In the genomic region with DNA sequence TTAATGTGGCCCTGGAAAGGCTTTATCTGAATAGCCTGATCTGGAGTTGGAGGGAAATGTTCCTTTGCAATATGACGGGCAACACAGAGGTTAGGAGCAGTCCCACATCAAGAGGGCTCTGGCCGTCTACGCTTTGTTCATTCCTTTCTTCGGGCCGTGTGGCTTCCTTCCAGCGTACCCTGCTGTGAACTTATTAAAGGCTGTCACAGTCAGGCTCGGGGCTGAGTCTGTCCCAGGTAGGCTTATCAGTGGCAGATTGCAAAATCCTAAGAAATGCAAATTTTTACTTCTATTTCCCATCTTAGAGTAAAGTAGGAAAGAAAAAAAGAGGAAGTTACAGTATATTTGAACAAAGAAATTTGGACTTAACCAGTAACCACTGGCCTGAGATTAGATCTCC, we compare ENCODE assay signal across 17 cellular contexts.
"Had no signal": no experiment of that assay in that cellular context is flagged by ENCODE, and none has a peak within 500 bp of the region (broad histone marks: within the 10 kb centered on the region; RNA-seq: fewer than 3 reads in every experiment).

No MANE protein-coding gene starts in this region.

- H3K27me3 Mint-ChIP-seq: dendritic cell treated with granulocyte-macrophage colony-stimulating factor and Interleukin-4, amounts not matched to agents 40 ng/mL and 50 ng/mL, for 4 days had no signal

- H3K9me3 ChIP-seq: breast epithelium, lower lobe of right lung, spleen, stomach, thoracic aorta, uterus had no signal

- ATAC-seq: activated T-helper 17 cell treated with anti-CD3 and anti-CD28 coated beads, Interleukin-2, amount 50 U/mL, for 72 hours; foreskin keratinocyte; sciatic nerve had no signal

- H3K27me3 ChIP-seq: breast epithelium, foreskin keratinocyte, ovary, spleen, stomach, uterus had no signal

- H3K9me3 Mint-ChIP-seq: activated T-helper 17 cell treated with anti-CD3 and anti-CD28 coated beads, Interleukin-2, amount 50 U/mL, for 72 hours; dendritic cell treated with granulocyte-macrophage colony-stimulating factor and Interleukin-4, amounts not matched to agents 40 ng/mL and 50 ng/mL, for 4 days had no signal

- H3K4me3 Mint-ChIP-seq: activated T-helper 17 cell treated with anti-CD3 and anti-CD28 coated beads, Interleukin-2, amount 50 U/mL, for 72 hours; dendritic cell treated with granulocyte-macrophage colony-stimulating factor and Interleukin-4, amounts not matched to agents 40 ng/mL and 50 ng/mL, for 4 days; immature natural killer cell had no signal

- H3K36me3 ChIP-seq: breast epithelium, lower lobe of right lung, ovary, spleen, stomach, thoracic aorta, uterus had no signal

- H3K27ac Mint-ChIP-seq: activated T-helper 17 cell treated with anti-CD3 and anti-CD28 coated beads, Interleukin-2, amount 50 U/mL, for 72 hours; dendritic cell treated with granulocyte-macrophage colony-stimulating factor and Interleukin-4, amounts not matched to agents 40 ng/mL and 50 ng/mL, for 4 days; immature natural killer cell had no signal

- H3K27ac ChIP-seq: breast epithelium, foreskin keratinocyte, lower lobe of right lung, ovary, spleen, stomach, thoracic aorta, uterus had no signal

- H3K4me3 ChIP-seq: breast epithelium, lower lobe of right lung, ovary, spleen, stomach, thoracic aorta, uterus had no signal

- H3K4me1 Mint-ChIP-seq: activated T-helper 17 cell treated with anti-CD3 and anti-CD28 coated beads, Interleukin-2, amount 50 U/mL, for 72 hours; immature natural killer cell had no signal

- H3K36me3 Mint-ChIP-seq: immature natural killer cell had no signal

- DNase-seq: activated CD4-positive, CD25-positive, alpha-beta regulatory T cell treated with anti-CD3 and anti-CD28 coated beads, Interleukin-2, amount 50 U/mL, for 72 hours; activated naive CD4-positive, alpha-beta T cell treated with Interleukin-2 at 50 U/mL for 16 hours; aorta; effector memory CD4-positive, alpha-beta T cell; foreskin keratinocyte; immature natural killer cell; lower lobe of right lung; ovary; spleen; stomach; T1000; uterus had no signal

- H3K4me1 ChIP-seq: breast epithelium, foreskin keratinocyte, lower lobe of right lung, spleen, stomach, uterus had no signal
